Comparison of ENCODE assay signal across 16 cellular contexts in the genomic region with DNA sequence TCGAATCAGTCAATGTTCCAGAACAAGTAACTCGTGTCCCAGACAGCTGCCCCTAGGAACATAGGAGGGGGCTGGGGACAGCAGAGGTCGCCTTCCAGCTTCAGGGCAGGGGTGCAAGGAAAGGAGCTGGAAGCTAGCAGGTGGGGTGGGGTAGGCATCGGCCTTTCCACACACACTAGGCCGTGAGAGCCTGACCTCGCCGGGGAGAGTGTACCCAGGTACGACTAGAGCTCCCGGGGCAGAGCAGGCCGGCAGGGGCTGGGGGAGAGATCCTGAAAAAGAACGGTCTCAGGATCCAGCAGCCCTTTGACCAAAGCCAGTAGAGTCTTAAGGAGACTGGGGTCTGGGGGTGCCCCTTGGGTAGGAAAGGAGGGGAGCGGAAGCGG.
DNase-seq lines count a peak whose midpoint lies in the region; ATAC-seq, FAIRE-seq and TF ChIP-seq lines count a peak whose summit lies in the region.
"Had no signal": no experiment of that assay in that cellular context is flagged by ENCODE, and none has a peak within 500 bp of the region (broad histone marks: within the 10 kb centered on the region; RNA-seq: fewer than 3 reads in every experiment).

No MANE protein-coding gene starts in this region.

- no peaks in the 10 kb centered on the region for H3K9me3 ChIP-seq in BLaER1 treated with 17β-estradiol and CSF1 and Interleukin-3, amounts not matched to agents 10 nM and 100 nM (replicated peaks in 1 of 11)
- H3K9me3 ChIP-seq in H9 (ENCODE audit: control insufficient read depth, low read depth, low read length) (no peaks in the 10 kb centered on the region), endodermal cell (ENCODE audit: control insufficient read depth, low read length) (no peaks in the 10 kb centered on the region), neuronal stem cell (replicated peaks in 1 of 2; ENCODE audit: control insufficient read depth in 2 of 2, insufficient read depth in 1 of 2, low read depth in 1 of 2, low read length in 2 of 2) (peaks cover 0 to 4% of the 10 kb centered on the region in 2 donors), Karpas-422 (ENCODE audit: low read length) (no peaks in the 10 kb centered on the region), Caco-2 (no peaks in the 10 kb centered on the region)
- H3K9me3 ChIP-seq: A549 had no signal

- POLR2A ChIA-PET in Caco-2 (lab: Charles Lee), result no interaction called here

- no peak for TF ChIP-seq POLR2A in H54 (IDR thresholded peaks at IDR 0.05; ENCODE audit: low read depth, low read length)

- H3T11ph ChIP-seq in H9 (ENCODE audit: low read length), result no peak overlapping the region

- H4K5ac ChIP-seq in H9 (ENCODE audit: insufficient read length, low read depth, low read length), result no peak overlapping the region

- H3K27me3 Mint-ChIP-seq in H9 (ENCODE audit: low read depth) (no peaks in the 10 kb centered on the region), endodermal cell (ENCODE audit: insufficient read depth) (no peaks in the 10 kb centered on the region), Caco-2 (ENCODE audit: insufficient read depth, unreplicated experiment) (no peaks in the 10 kb centered on the region)
- H3K27me3 Mint-ChIP-seq: CD4-positive, CD25-positive, alpha-beta regulatory T cell had no signal

- no peaks in the 10 kb centered on the region for H3K79me2 ChIP-seq in H9 (ENCODE audit: insufficient read depth, low read length)
- no peaks in the 10 kb centered on the region for H3K79me2 ChIP-seq in Karpas-422 (ENCODE audit: low read length)

- H2BK15ac ChIP-seq in H9 (ENCODE audit: low read depth, low read length), result no peak overlapping the region
- no peak overlapping the region for H2BK15ac ChIP-seq in neuronal stem cell (ENCODE audit: low read length)

- no peak overlapping the region for H2BK120ac ChIP-seq in H9 (ENCODE audit: low read depth, low read length, poor library complexity, severe bottlenecking)
- no peak overlapping the region for H2BK120ac ChIP-seq in neuronal stem cell (ENCODE audit: low read depth, low read length)

- CTCF ChIA-PET in Caco-2 (lab: Charles Lee), result no interaction called here

- no peak for FAIRE-seq in H54 (lab: Jason Lieb, UNC)
- FAIRE-seq: A549, GM18507, HTR-8/SVneo had no signal

- H3K23ac ChIP-seq in H9 (ENCODE audit: insufficient read length, low read depth, low read length) (no peak overlapping the region), neuronal stem cell (ENCODE audit: low read depth, low read length, poor library complexity) (no peak overlapping the region)

- no peak overlapping the region for H2BK20ac ChIP-seq in H9 (ENCODE audit: low read depth, low read length, poor library complexity, severe bottlenecking)

- DNase-seq in H9 (no peak), endodermal cell (no peak), neuronal stem cell (ENCODE audit: low spot score) (no peak), Karpas-422 (no peak), H54 (ENCODE audit: insufficient read length, low spot score) (no peak), Caco-2 (no peak)
- DNase-seq: Calu3; CD4-positive, CD25-positive, alpha-beta regulatory T cell; GM23248; HCEC 1CT; HFFc6 had no signal

- no CpG with 5 or more reads among the region's 13 CpGs for WGBS in H9 (ENCODE audit: extremely low coverage, insufficient read length, low lambda C conversion rate)
- WGBS in endodermal cell (ENCODE audit: insufficient coverage in 1 of 2, insufficient read length in 1 of 2), 2 experiments, result 86 to 90% methylated on average over 4 to 13 of the region's 13 CpGs
- no CpG with 5 or more reads among the region's 13 CpGs for WGBS in neuronal stem cell (ENCODE audit: extremely low coverage in 2 of 2, insufficient read length in 2 of 2, insufficient replicate concordance in 1 of 2), 2 donors

- no TSS peak for BruUV-seq in Caco-2 (replicated peaks; lab: Mats Ljungman, UMichigan)

- peak overlapping the region in 2 of 3 experiments; percentile 64 to 68; a peak in 1 of 7 replicates for H3K27ac Mint-ChIP-seq in H9
- peak overlapping the region; percentile 72 for H3K27ac Mint-ChIP-seq in endodermal cell
- no peak overlapping the region for H3K27ac Mint-ChIP-seq in Caco-2 (ENCODE audit: unreplicated experiment)
- H3K27ac Mint-ChIP-seq: CD4-positive, CD25-positive, alpha-beta regulatory T cell; HFFc6 had no signal

- peak overlapping the region in 8 of 11 experiments; percentile 82 to 92 (median 90); a peak in 15 of 22 replicates for H3K27ac ChIP-seq in BLaER1 treated with 17β-estradiol and CSF1 and Interleukin-3, amounts not matched to agents 10 nM and 100 nM
- H3K27ac ChIP-seq in H9 (ENCODE audit: insufficient read length, low read depth, low read length) (no peak overlapping the region), endodermal cell (ENCODE audit: low read depth, low read length) (no peak overlapping the region), neuronal stem cell (replicated peaks; ENCODE audit: low read length) (no peak overlapping the region), Karpas-422 (ENCODE audit: low read length) (no peak overlapping the region)
- H3K27ac ChIP-seq: A549, GM23248 had no signal

- no peak overlapping the region for H3K4me3 Mint-ChIP-seq in H9
- no peak overlapping the region for H3K4me3 Mint-ChIP-seq in endodermal cell
- H3K4me3 Mint-ChIP-seq in Caco-2 (ENCODE audit: unreplicated experiment), result no peak overlapping the region
- H3K4me3 Mint-ChIP-seq: CD4-positive, CD25-positive, alpha-beta regulatory T cell; HFFc6 had no signal

- no peak overlapping the region for H3K4ac ChIP-seq in H9 (ENCODE audit: low read depth, low read length)
- no peak overlapping the region for H3K4ac ChIP-seq in neuronal stem cell (ENCODE audit: low read length)

- H2AK5ac ChIP-seq in H9 (ENCODE audit: insufficient read length, low read length) (no peak overlapping the region), neuronal stem cell (ENCODE audit: low read depth, low read length) (no peak overlapping the region)

- no peak overlapping the region for H4K8ac ChIP-seq in H9 (replicated peaks; ENCODE audit: insufficient read length, low read depth, low read length)
- no peak overlapping the region for H4K8ac ChIP-seq in neuronal stem cell (ENCODE audit: low read depth, low read length)

- H3K36me3 Mint-ChIP-seq in H9 (ENCODE audit: insufficient read depth in 1 of 3, low read depth in 3 of 3), result no peaks in the 10 kb centered on the region
- no peaks in the 10 kb centered on the region for H3K36me3 Mint-ChIP-seq in endodermal cell (ENCODE audit: low read depth)
- no peaks in the 10 kb centered on the region for H3K36me3 Mint-ChIP-seq in Caco-2 (ENCODE audit: insufficient read depth, unreplicated experiment)
- H3K36me3 Mint-ChIP-seq: CD4-positive, CD25-positive, alpha-beta regulatory T cell had no signal

- H3K4me1 Mint-ChIP-seq in H9 (peaks cover 3 to 9% of the 10 kb centered on the region in 2 experiments; a peak in 1 of 4 replicates), endodermal cell (peaks cover 15% of the 10 kb centered on the region), Caco-2 (ENCODE audit: low read depth, unreplicated experiment) (no peaks in the 10 kb centered on the region)
- H3K4me1 Mint-ChIP-seq: CD4-positive, CD25-positive, alpha-beta regulatory T cell had no signal

- H4K20me1 ChIP-seq in BLaER1 treated with 17β-estradiol and CSF1 and Interleukin-3, amounts not matched to agents 10 nM and 100 nM, result peaks cover 0 to 66% (median 0%) of the 10 kb centered on the region in 11 experiments; a peak in 3 of 22 replicates
- H4K20me1 ChIP-seq in H9 (ENCODE audit: control insufficient read depth, insufficient read depth, insufficient read length) (no peaks in the 10 kb centered on the region), Karpas-422 (ENCODE audit: insufficient read depth, low read depth, low read length) (no peaks in the 10 kb centered on the region)

- H4K91ac ChIP-seq in H9 (ENCODE audit: insufficient read length, low read depth, low read length) (no peak overlapping the region), neuronal stem cell (ENCODE audit: low read depth, low read length, poor library complexity) (no peak overlapping the region)

- H3K18ac ChIP-seq in H9 (ENCODE audit: insufficient read length, low read depth, low read length) (no peak overlapping the region), neuronal stem cell (ENCODE audit: low read length) (peak overlapping the region; percentile 91)

- H3K79me1 ChIP-seq in H9 (ENCODE audit: insufficient read depth, low read depth, low read length, poor library complexity, severe bottlenecking), result no peaks in the 10 kb centered on the region
- H3K79me1 ChIP-seq in neuronal stem cell (ENCODE audit: low read depth, low read length), result peaks cover 21% of the 10 kb centered on the region

- no peak for TF ChIP-seq CTCF in H9 (conservative IDR thresholded peaks at IDR 0.05)
- TF ChIP-seq CTCF in endodermal cell (conservative IDR thresholded peaks at IDR 0.05), result no peak
- no peak for TF ChIP-seq CTCF in Caco-2 (IDR thresholded peaks at IDR 0.05; ENCODE audit: insufficient read depth in 1 of 2, low read depth in 1 of 2, low read length in 1 of 2, severe bottlenecking in 1 of 2, unreplicated experiment in 1 of 2)

- no peak overlapping the region for H3K56ac ChIP-seq in H9 (ENCODE audit: insufficient read length, low read depth, low read length)

- no peak overlapping the region for H3K4me3 ChIP-seq in BLaER1 treated with 17β-estradiol and CSF1 and Interleukin-3, amounts not matched to agents 10 nM and 100 nM
- H3K4me3 ChIP-seq in endodermal cell (ENCODE audit: low read length), result no peak overlapping the region
- no peak overlapping the region for H3K4me3 ChIP-seq in neuronal stem cell (ENCODE audit: low read length in 2 of 2)
- no peak overlapping the region for H3K4me3 ChIP-seq in Karpas-422 (ENCODE audit: low read length)
- no peak overlapping the region for H3K4me3 ChIP-seq in Caco-2 (ENCODE audit: low read depth, low read length)
- H3K4me3 ChIP-seq: A549, GM23248 had no signal

- H2AFZ ChIP-seq in H9 (ENCODE audit: low read length) (no peak overlapping the region), neuronal stem cell (ENCODE audit: low read length) (no peak overlapping the region), Karpas-422 (ENCODE audit: low read length) (no peak overlapping the region)
- H2AFZ ChIP-seq: GM23248 had no signal

- peak overlapping the region in 8 of 11 experiments; percentile 59 to 78 (median 76); a peak in 11 of 22 replicates for H3K9ac ChIP-seq in BLaER1 treated with 17β-estradiol and CSF1 and Interleukin-3, amounts not matched to agents 10 nM and 100 nM
- no peak overlapping the region for H3K9ac ChIP-seq in H9 (ENCODE audit: extremely low read depth, insufficient read length, low read length)
- H3K9ac ChIP-seq in endodermal cell (ENCODE audit: extremely low read depth, low read length, poor library complexity, severe bottlenecking), result no peak overlapping the region
- no peak overlapping the region for H3K9ac ChIP-seq in neuronal stem cell (ENCODE audit: low read depth, low read length, poor library complexity)
- H3K9ac ChIP-seq in Karpas-422 (ENCODE audit: low read length), result no peak overlapping the region
- H3K9ac ChIP-seq: GM23248 had no signal

- H3K14ac ChIP-seq in H9 (ENCODE audit: insufficient read depth, low read length) (no peak overlapping the region; the same call in 1 of the 2 replicates), neuronal stem cell (ENCODE audit: low read length) (peak overlapping the region; percentile 83)

- intact Hi-C loops in Caco-2 (cut with micrococcal nuclease; ENCODE audit: unreplicated experiment), result no loop called here

- ATAC-seq in GM18870 (IDR thresholded peaks at IDR 0.05; ENCODE audit: unreplicated experiment), result no peak

- peak overlapping the region in 10 of 11 experiments; percentile 73 to 87 (median 80); a peak in 18 of 22 replicates for H3K4me2 ChIP-seq in BLaER1 treated with 17β-estradiol and CSF1 and Interleukin-3, amounts not matched to agents 10 nM and 100 nM
- no peak overlapping the region for H3K4me2 ChIP-seq in H9 (ENCODE audit: insufficient read depth, insufficient read length, low read length)
- no peak overlapping the region for H3K4me2 ChIP-seq in neuronal stem cell (ENCODE audit: insufficient read depth, low read length, poor library complexity, severe bottlenecking)
- no peak overlapping the region for H3K4me2 ChIP-seq in Karpas-422 (ENCODE audit: low read depth, low read length, poor library complexity, severe bottlenecking)
- H3K4me2 ChIP-seq: A549 had no signal

- H2BK12ac ChIP-seq in H9 (ENCODE audit: insufficient read length, low read depth, low read length), result no peak overlapping the region
- no peak overlapping the region for H2BK12ac ChIP-seq in neuronal stem cell (ENCODE audit: low read length)

- no peaks in the 10 kb centered on the region for H3K36me3 ChIP-seq in BLaER1 treated with 17β-estradiol and CSF1 and Interleukin-3, amounts not matched to agents 10 nM and 100 nM
- H3K36me3 ChIP-seq in endodermal cell (ENCODE audit: control insufficient read depth, insufficient read depth, low read length) (no peaks in the 10 kb centered on the region), neuronal stem cell (replicated peaks in 1 of 2; ENCODE audit: control insufficient read depth in 2 of 2, insufficient read depth in 2 of 2, low read length in 2 of 2) (peaks cover 0 to 4% of the 10 kb centered on the region in 2 donors), Karpas-422 (ENCODE audit: insufficient read depth, low read length) (no peaks in the 10 kb centered on the region), Caco-2 (ENCODE audit: control insufficient read depth, insufficient read depth, low read length) (no peaks in the 10 kb centered on the region)

- H3K9me3 Mint-ChIP-seq in H9, result no peaks in the 10 kb centered on the region; a peak in 1 of 5 replicates
- H3K9me3 Mint-ChIP-seq in endodermal cell, result no peaks in the 10 kb centered on the region
- H3K9me3 Mint-ChIP-seq in Caco-2 (ENCODE audit: unreplicated experiment), result no peaks in the 10 kb centered on the region
- H3K9me3 Mint-ChIP-seq: CD4-positive, CD25-positive, alpha-beta regulatory T cell had no signal

- H3K27me3 ChIP-seq in BLaER1 treated with 17β-estradiol and CSF1 and Interleukin-3, amounts not matched to agents 10 nM and 100 nM, result no peaks in the 10 kb centered on the region
- H3K27me3 ChIP-seq in H9 (ENCODE audit: insufficient read depth, low read length), result no peaks in the 10 kb centered on the region
- no peaks in the 10 kb centered on the region for H3K27me3 ChIP-seq in endodermal cell (ENCODE audit: control insufficient read depth, insufficient read depth, low read length, poor library complexity, severe bottlenecking)
- H3K27me3 ChIP-seq in neuronal stem cell (ENCODE audit: control insufficient read depth in 3 of 3, insufficient read depth in 3 of 3, low read depth in 1 of 3, low read length in 3 of 3), result peaks cover 0 to 2% (median 0%) of the 10 kb centered on the region in 3 experiments
- no peaks in the 10 kb centered on the region for H3K27me3 ChIP-seq in Karpas-422 (ENCODE audit: low read length)
- no peaks in the 10 kb centered on the region for H3K27me3 ChIP-seq in Caco-2 (replicated peaks; ENCODE audit: control insufficient read depth, insufficient read depth, low read length)

- peaks cover 3% of the 10 kb centered on the region for H3K23me2 ChIP-seq in H9 (ENCODE audit: insufficient read length, low read depth, low read length, poor library complexity, severe bottlenecking)

- H2BK5ac ChIP-seq in H9 (ENCODE audit: insufficient read length, low read length) (no peak overlapping the region), neuronal stem cell (ENCODE audit: low read length) (no peak overlapping the region)

- H3K4me1 ChIP-seq in BLaER1 treated with 17β-estradiol and CSF1 and Interleukin-3, amounts not matched to agents 10 nM and 100 nM, result peaks cover 35 to 61% (median 54%) of the 10 kb centered on the region in 10 experiments
- H3K4me1 ChIP-seq in H9 (ENCODE audit: insufficient read depth, low read length) (no peaks in the 10 kb centered on the region; the same call in 1 of the 2 replicates), endodermal cell (ENCODE audit: control insufficient read depth, insufficient read depth, low read length) (no peaks in the 10 kb centered on the region), neuronal stem cell (ENCODE audit: control insufficient read depth in 2 of 2, insufficient read depth in 1 of 2, low read depth in 1 of 2, low read length in 2 of 2) (peaks cover 26 to 50% of the 10 kb centered on the region in 2 donors), Karpas-422 (ENCODE audit: low read length) (peaks cover 8% of the 10 kb centered on the region; the same call in 1 of the 2 replicates), Caco-2 (no peaks in the 10 kb centered on the region)
- H3K4me1 ChIP-seq: A549 had no signal

- H3K9me2 ChIP-seq in Karpas-422 (replicated peaks; ENCODE audit: insufficient read depth, low read length), result no peaks in the 10 kb centered on the region

Comparison
In these comparisons a context has a peak if more than half of its experiments do, and no peak if none do; other contexts are left out.
1. H3K27ac ChIP-seq: peak in BLaER1 treated with 17β-estradiol and CSF1 and Interleukin-3, amounts not matched to agents 10 nM and 100 nM (8 of 11); none in H9 (single experiment), endodermal cell (single experiment), neuronal stem cell (single experiment) and Karpas-422 (single experiment).
2. H3K4me2 ChIP-seq: peak in BLaER1 treated with 17β-estradiol and CSF1 and Interleukin-3, amounts not matched to agents 10 nM and 100 nM (10 of 11); none in H9 (single experiment), neuronal stem cell (single experiment) and Karpas-422 (single experiment).
3. H3K9ac ChIP-seq: peak in BLaER1 treated with 17β-estradiol and CSF1 and Interleukin-3, amounts not matched to agents 10 nM and 100 nM (8 of 11); none in H9 (single experiment), endodermal cell (single experiment), neuronal stem cell (single experiment) and Karpas-422 (single experiment).